Comparison of ENCODE assay signal across 10 cellular contexts in genomic region chr6:3748726-3749389, GRCh38. TPM values are rescaled to one million over a fixed set of nuclear protein-coding genes. Genes with fewer than 3 reads are reported as not detected.
DNase-seq lines count a peak whose midpoint lies in the region; ATAC-seq, FAIRE-seq and TF ChIP-seq lines count a peak whose summit lies in the region.
"Had no signal": no experiment of that assay in that cellular context is flagged by ENCODE, and none has a peak within 500 bp of the region (broad histone marks: within the 10 kb centered on the region; RNA-seq: fewer than 3 reads in every experiment).

No MANE protein-coding gene starts in this region.

- no peak overlapping the region for H3K27ac Mint-ChIP-seq in naive thymus-derived CD8-positive, alpha-beta T cell
- H3K27ac Mint-ChIP-seq: activated T-helper 1 cell treated with anti-CD3 and anti-CD28 coated beads, Interleukin-12 subunit alpha, Interleukin-12 subunit beta, Interleukin-2, Interleukin-4 antibody, amounts not matched to agents 30 ng/mL and 10 ng/mL and 1 ng/mL, durations not matched to agents 14 hours and 24 hours and 36 hours had no signal

- H3K27me3 Mint-ChIP-seq in naive thymus-derived CD8-positive, alpha-beta T cell: peaks cover 15 to 43% (median 31%) of the 10 kb centered on the region in 5 donors

- peaks cover 0 to 2% (median 0%) of the 10 kb centered on the region in 3 donors for H3K36me3 Mint-ChIP-seq in naive thymus-derived CD8-positive, alpha-beta T cell

- ATAC-seq in Right ventricle myocardium superior (ENCODE audit: poor library complexity) (no peak), left cardiac atrium (no peak), GM18505 (IDR thresholded peaks at IDR 0.05; ENCODE audit: unreplicated experiment) (no peak)
- ATAC-seq in naive thymus-derived CD8-positive, alpha-beta T cell: no peak

- intact Hi-C loops in Right ventricle myocardium superior (cut with DNase I): loop anchor here (5.0 kb wide), 1 partner anchor 138 kb away; no protein-coding TSS in a partner anchor
- intact Hi-C loops in left cardiac atrium (cut with DNase I): loop anchor here (2.0 to 5.0 kb wide), 2 partner anchors 138 to 184 kb away; no protein-coding TSS in a partner anchor

- no peak for TF ChIP-seq CTCF in epithelial cell of proximal tubule (conservative IDR thresholded peaks at IDR 0.05; ENCODE audit: low read depth, low read length)
- TF ChIP-seq CTCF in D721Med (IDR thresholded peaks at IDR 0.05; ENCODE audit: insufficient read depth, missing control alignments): no peak

- no peaks in the 10 kb centered on the region for H3K4me1 ChIP-seq in urinary bladder (ENCODE audit: insufficient read depth)

- H3K4me3 ChIP-seq in epithelial cell of proximal tubule (ENCODE audit: low read depth, low read length) (peak overlapping the region; percentile 72), urinary bladder (ENCODE audit: low read depth, low read length) (no peak overlapping the region)

- H3K4me3 Mint-ChIP-seq in naive thymus-derived CD8-positive, alpha-beta T cell: peak overlapping the region in 6 of 10 donors; percentile 8 to 74 (median 48)
- H3K4me3 Mint-ChIP-seq: activated T-helper 1 cell treated with anti-CD3 and anti-CD28 coated beads, Interleukin-12 subunit alpha, Interleukin-12 subunit beta, Interleukin-2, Interleukin-4 antibody, amounts not matched to agents 30 ng/mL and 10 ng/mL and 1 ng/mL, durations not matched to agents 14 hours and 24 hours and 36 hours had no signal

- FAIRE-seq in D721Med (lab: Jason Lieb, UNC): no peak

- POLR2A ChIA-PET in naive thymus-derived CD8-positive, alpha-beta T cell (lab: Charles Lee): interaction anchor here (1.2 kb wide), 1 partner anchor 385 kb away, joined by 3 read pairs; no protein-coding TSS in a partner anchor

- no peaks in the 10 kb centered on the region for H3K36me3 ChIP-seq in urinary bladder (ENCODE audit: insufficient read depth)

- no peak for TF ChIP-seq POLR2A in GM18505 (IDR thresholded peaks at IDR 0.05; ENCODE audit: borderline replicate concordance, extremely low read depth, insufficient read depth, insufficient read length)

- DNase-seq in Right ventricle myocardium superior: peak; percentile 39
- DNase-seq in left cardiac atrium: no peak
- no peak for DNase-seq in epithelial cell of proximal tubule (ENCODE audit: low read depth)
- no peak for DNase-seq in naive thymus-derived CD8-positive, alpha-beta T cell
- DNase-seq in activated effector memory CD4-positive, alpha-beta T cell treated with anti-CD3 and anti-CD28 coated beads, Interleukin-2, amount 50 U/mL, for 16 hours: no peak
- no peak for DNase-seq in D721Med (ENCODE audit: insufficient read length, low spot score)
- DNase-seq: NCI-H345 had no signal

- peak overlapping the region; percentile 42 for H3K27ac ChIP-seq in urinary bladder (ENCODE audit: low read depth)

- H3K9me3 Mint-ChIP-seq in naive thymus-derived CD8-positive, alpha-beta T cell: no peaks in the 10 kb centered on the region
- H3K9me3 Mint-ChIP-seq: activated T-helper 1 cell treated with anti-CD3 and anti-CD28 coated beads, Interleukin-12 subunit alpha, Interleukin-12 subunit beta, Interleukin-2, Interleukin-4 antibody, amounts not matched to agents 30 ng/mL and 10 ng/mL and 1 ng/mL, durations not matched to agents 14 hours and 24 hours and 36 hours had no signal

- H3K4me1 Mint-ChIP-seq in naive thymus-derived CD8-positive, alpha-beta T cell: peaks cover 9 to 22% (median 12%) of the 10 kb centered on the region in 4 donors

- 29% methylated on average over 7 of the region's 7 CpGs for WGBS in urinary bladder

RNA-seq across cellular contexts. Expression of gene PXDC1, which starts 2.7 kb away (rescaled TPM):
- total RNA-seq in Right ventricle myocardium superior: 24.3 TPM
- total RNA-seq in left cardiac atrium: 10 to 100 TPM; 32.8 to 57.3 TPM
- 36.4 and 37.6 TPM in 2 replicates for total RNA-seq in epithelial cell of proximal tubule
- total RNA-seq in naive thymus-derived CD8-positive, alpha-beta T cell: under 1 TPM; 0.16 to 0.18 TPM
- not detected for polyA plus RNA-seq in naive thymus-derived CD8-positive, alpha-beta T cell
- total RNA-seq in urinary bladder: 26.6 TPM
- polyA plus RNA-seq in urinary bladder: 57.1 TPM

Comparison
In these comparisons a context has a peak if more than half of its experiments do, and no peak if none do; other contexts are left out.
1. RNA of gene PXDC1, which starts 2.7 kb away (total RNA-seq): 32.8 to 57.3 TPM in left cardiac atrium, 36.4 to 37.6 TPM in epithelial cell of proximal tubule, 26.6 TPM in urinary bladder (single experiment) and 24.3 TPM in Right ventricle myocardium superior (single experiment); 0.16 to 0.18 TPM in naive thymus-derived CD8-positive, alpha-beta T cell; every median in the first group is over 10 times any median in the second.